In genomic region chr4:123421942-123422781, GRCh38 we compare ENCODE assay signal across 13 cellular contexts. TPM values are rescaled to one million over a fixed set of nuclear protein-coding genes. Genes with fewer than 3 reads are reported as not detected.
DNase-seq lines count a peak whose midpoint lies in the region; ATAC-seq lines count a peak whose summit lies in the region.
"Had no signal": no experiment of that assay in that cellular context is flagged by ENCODE, and none has a peak within 500 bp of the region (broad histone marks: within the 10 kb centered on the region; RNA-seq: fewer than 3 reads in every experiment).

No MANE protein-coding gene starts in this region.

- peaks cover 36% of the 10 kb centered on the region for H3K4me1 Mint-ChIP-seq in activated CD4-positive, alpha-beta memory T cell treated with anti-CD3 and anti-CD28 coated beads for 36 hours (ENCODE audit: low read depth)

- H3K4ac ChIP-seq in mesendoderm (ENCODE audit: low read depth, low read length): no peak overlapping the region

- H4K20me1 ChIP-seq in BLaER1 treated with 17β-estradiol and CSF1 and Interleukin-3, amounts not matched to agents 10 nM and 100 nM: no peaks in the 10 kb centered on the region

- peak overlapping the region in 6 of 11 experiments; percentile 30 to 61 (median 45); a peak in 11 of 22 replicates for H3K27ac ChIP-seq in BLaER1 treated with 17β-estradiol and CSF1 and Interleukin-3, amounts not matched to agents 10 nM and 100 nM
- no peak overlapping the region for H3K27ac ChIP-seq in mesendoderm (ENCODE audit: low read depth, low read length)

- no peak overlapping the region for H2BK5ac ChIP-seq in mesendoderm (ENCODE audit: low read length)

- H4K8ac ChIP-seq in mesendoderm (ENCODE audit: low read depth, low read length): no peak overlapping the region

- H3K27me3 Mint-ChIP-seq in activated CD4-positive, alpha-beta memory T cell treated with anti-CD3 and anti-CD28 coated beads for 36 hours: peaks cover 1% of the 10 kb centered on the region

- no peak for DNase-seq in activated CD4-positive, alpha-beta memory T cell treated with anti-CD3 and anti-CD28 coated beads for 36 hours
- DNase-seq in mesendoderm (no peak), ureter (ENCODE audit: low spot score) (no peak), NCI-H2107 (lab: John Stamatoyannopoulos, UW) (no peak), H7 (no peak)
- DNase-seq: activated CD4-positive, alpha-beta T cell treated with anti-CD3 and anti-CD28 coated beads, Interleukin-2, amount 50 U/mL, for 48 hours; NCI-H1048; NCI-H524 treated with DMSO at 0.1 percent for 48 hours; nephron progenitor cell; SK-N-SH had no signal

- H3K4me3 ChIP-seq in BLaER1 treated with 17β-estradiol and CSF1 and Interleukin-3, amounts not matched to agents 10 nM and 100 nM: peak overlapping the region in 1 of 10 experiments; percentile 5; a peak in 2 of 20 replicates
- H3K4me3 ChIP-seq in mesendoderm (ENCODE audit: low read length): no peak overlapping the region
- H3K4me3 ChIP-seq in H7 (ENCODE audit: insufficient read depth, low read depth, low read length): no peak overlapping the region

- no peaks in the 10 kb centered on the region for H3K79me2 ChIP-seq in mesendoderm (ENCODE audit: control insufficient read depth, insufficient read depth, low read length)

- H3K79me1 ChIP-seq in mesendoderm (ENCODE audit: low read length): no peaks in the 10 kb centered on the region

- CTCF ChIA-PET in activated CD4-positive, alpha-beta memory T cell treated with anti-CD3 and anti-CD28 coated beads for 36 hours (lab: Charles Lee): interaction anchor here (0.7 kb wide), 1 partner anchor 250 kb away, joined by 3 read pairs; no protein-coding TSS in a partner anchor

- POLR2A ChIA-PET in activated CD4-positive, alpha-beta memory T cell treated with anti-CD3 and anti-CD28 coated beads for 36 hours (lab: Charles Lee): no interaction called here

- peak overlapping the region; percentile 52 for H3K4me3 Mint-ChIP-seq in activated CD4-positive, alpha-beta memory T cell treated with anti-CD3 and anti-CD28 coated beads for 36 hours
- H3K4me3 Mint-ChIP-seq: nephron progenitor cell had no signal

- no peak overlapping the region for H4K5ac ChIP-seq in mesendoderm (ENCODE audit: low read length)

- H3K36me3 ChIP-seq in BLaER1 treated with 17β-estradiol and CSF1 and Interleukin-3, amounts not matched to agents 10 nM and 100 nM: no peaks in the 10 kb centered on the region
- H3K36me3 ChIP-seq in mesendoderm (ENCODE audit: control insufficient read depth, insufficient read depth, low read length) (no peaks in the 10 kb centered on the region), H7 (replicated peaks; ENCODE audit: control insufficient read depth, insufficient read depth, low read length) (no peaks in the 10 kb centered on the region)

- H3K4me1 ChIP-seq in BLaER1 treated with 17β-estradiol and CSF1 and Interleukin-3, amounts not matched to agents 10 nM and 100 nM: peaks cover 28 to 52% (median 47%) of the 10 kb centered on the region in 10 experiments
- peaks cover 2% of the 10 kb centered on the region for H3K4me1 ChIP-seq in mesendoderm (ENCODE audit: control insufficient read depth, low read depth, low read length)

- H2AK5ac ChIP-seq in mesendoderm (ENCODE audit: low read length): no peak overlapping the region

- H3K27me3 ChIP-seq in BLaER1 treated with 17β-estradiol and CSF1 and Interleukin-3, amounts not matched to agents 10 nM and 100 nM: peaks cover 0 to 8% (median 0%) of the 10 kb centered on the region in 11 experiments; a peak in 1 of 22 replicates
- H3K27me3 ChIP-seq in mesendoderm (ENCODE audit: insufficient read depth, low read length, poor library complexity) (no peaks in the 10 kb centered on the region), H7 (ENCODE audit: control insufficient read depth, insufficient read depth, low read length) (no peaks in the 10 kb centered on the region)

- peak overlapping the region; percentile 96 for H2BK15ac ChIP-seq in mesendoderm (replicated peaks; ENCODE audit: low read depth)

- H3K9me3 Mint-ChIP-seq in activated CD4-positive, alpha-beta memory T cell treated with anti-CD3 and anti-CD28 coated beads for 36 hours: peaks cover 3% of the 10 kb centered on the region

- no peak overlapping the region for H3K18ac ChIP-seq in mesendoderm (ENCODE audit: low read length)

- H3K4me2 ChIP-seq in BLaER1 treated with 17β-estradiol and CSF1 and Interleukin-3, amounts not matched to agents 10 nM and 100 nM: peak overlapping the region; percentile 20 to 68 (median 61); a peak in 21 of 22 replicates
- H3K4me2 ChIP-seq in mesendoderm (ENCODE audit: low read length): no peak overlapping the region
- H3K4me2 ChIP-seq: SK-N-SH had no signal

- WGBS in mesendoderm (ENCODE audit: extremely low coverage, insufficient coverage, low lambda C conversion rate): no CpG with 5 or more reads among the region's 9 CpGs

- intact Hi-C loops in activated CD4-positive, alpha-beta memory T cell treated with anti-CD3 and anti-CD28 coated beads for 36 hours (cut with micrococcal nuclease): loop anchor here (1.0 to 2.0 kb wide), 3 partner anchors 21 to 63 kb away; no protein-coding TSS in a partner anchor

- H3K23ac ChIP-seq in mesendoderm (ENCODE audit: low read length): no peak overlapping the region

- peak overlapping the region; percentile 72 for H3K27ac Mint-ChIP-seq in activated CD4-positive, alpha-beta memory T cell treated with anti-CD3 and anti-CD28 coated beads for 36 hours

- peaks cover 14 to 28% (median 21%) of the 10 kb centered on the region in 11 experiments for H3K9me3 ChIP-seq in BLaER1 treated with 17β-estradiol and CSF1 and Interleukin-3, amounts not matched to agents 10 nM and 100 nM (replicated peaks in 1 of 11)
- H3K9me3 ChIP-seq: SK-N-SH had no signal

- H3K9ac ChIP-seq in BLaER1 treated with 17β-estradiol and CSF1 and Interleukin-3, amounts not matched to agents 10 nM and 100 nM: peak overlapping the region in 4 of 11 experiments; percentile 20 to 49 (median 22); a peak in 2 of 22 replicates
- H3K9ac ChIP-seq in mesendoderm (ENCODE audit: low read length): no peak overlapping the region
- H3K9ac ChIP-seq: SK-N-SH had no signal

- H2BK120ac ChIP-seq in mesendoderm (ENCODE audit: low read depth, low read length): no peak overlapping the region

- ATAC-seq in GM18502 (IDR thresholded peaks at IDR 0.05; ENCODE audit: poor library complexity, unreplicated experiment) (peak; percentile 32), HG02973 (IDR thresholded peaks at IDR 0.05; ENCODE audit: unreplicated experiment) (no peak)

- no peaks in the 10 kb centered on the region for H3K36me3 Mint-ChIP-seq in activated CD4-positive, alpha-beta memory T cell treated with anti-CD3 and anti-CD28 coated beads for 36 hours

- no peak overlapping the region for H3K56ac ChIP-seq in mesendoderm (ENCODE audit: low read length)

RNA-seq across cellular contexts. Expression of gene SPRY1, which starts 25.6 kb away (rescaled TPM):
- total RNA-seq in activated CD4-positive, alpha-beta memory T cell treated with anti-CD3 and anti-CD28 coated beads for 36 hours: 10 to 100 TPM; 11.1 to 14.0 TPM
- 30.5 TPM for polyA plus RNA-seq in mesendoderm (2013, experiment 1 of 2)
- polyA plus RNA-seq in mesendoderm (2013, experiment 2 of 2): 33.4 TPM
- 197 TPM for total RNA-seq in ureter
- 42.2 and 56.8 TPM in 2 replicates for total RNA-seq in H7 (2014; rRNA removed; shearing (Covaris generic))
